ENCODE assay signal across 10 cellular contexts in the genomic region with DNA sequence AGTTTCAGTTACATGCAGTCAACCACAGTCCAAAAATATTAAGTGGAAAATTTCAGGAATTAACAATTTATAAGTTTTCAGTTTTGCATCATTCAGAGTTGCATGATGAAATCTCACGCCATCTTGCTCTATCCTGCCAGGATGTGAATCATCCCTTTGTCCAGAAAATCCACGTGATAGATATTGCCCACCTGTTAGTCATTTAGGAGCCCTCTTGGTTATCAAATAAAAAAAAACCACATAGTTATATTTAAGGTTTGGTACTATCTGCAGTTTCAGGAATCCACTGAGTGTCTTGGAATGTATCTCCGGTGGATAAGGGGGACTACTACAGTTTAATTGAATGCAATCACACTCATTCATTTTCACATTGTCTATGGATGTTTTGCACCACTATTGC.
A peak's percentile ranks its signal among the peaks of the same experiment; 100 is the strongest.
DNase-seq lines count a peak whose midpoint lies in the region; ATAC-seq and TF ChIP-seq lines count a peak whose summit lies in the region.
"Had no signal": no experiment of that assay in that cellular context is flagged by ENCODE, and none has a peak within 500 bp of the region (broad histone marks: within the 10 kb centered on the region; RNA-seq: fewer than 3 reads in every experiment).

No MANE protein-coding gene starts in this region.

- peaks cover 7% of the 10 kb centered on the region for H3K36me3 Mint-ChIP-seq in nephron progenitor cell (ENCODE audit: low read depth)

- no peak overlapping the region for H3K4me3 Mint-ChIP-seq in nephron progenitor cell

- H3K9me3 Mint-ChIP-seq in nephron progenitor cell = peaks cover 32% of the 10 kb centered on the region

- no peaks in the 10 kb centered on the region for H3K4me1 ChIP-seq in prostate gland (replicated peaks)

- H3K4me3 ChIP-seq in choroid plexus epithelial cell (ENCODE audit: low read depth, low read length) (no peak overlapping the region), prostate gland (no peak overlapping the region)
- H3K4me3 ChIP-seq: mucosa of descending colon had no signal

- no peak overlapping the region for H3K27ac ChIP-seq in prostate gland

- 48% methylated on average over 3 of the region's 3 CpGs for WGBS in prostate gland

- no peaks in the 10 kb centered on the region for H3K36me3 ChIP-seq in prostate gland

- H3K27me3 ChIP-seq in prostate gland (replicated peaks; ENCODE audit: insufficient read depth) = no peaks in the 10 kb centered on the region

- ATAC-seq in HG03196 (IDR thresholded peaks at IDR 0.05; ENCODE audit: unreplicated experiment) = no peak
- ATAC-seq: mucosa of descending colon had no signal

- H3K27ac Mint-ChIP-seq in nephron progenitor cell = no peak overlapping the region

- TF ChIP-seq CTCF in choroid plexus epithelial cell (conservative IDR thresholded peaks at IDR 0.05; ENCODE audit: low read depth, low read length) (no peak), nephron progenitor cell (IDR thresholded peaks at IDR 0.05) (no peak), prostate gland (IDR thresholded peaks at IDR 0.05) (no peak)

- no peaks in the 10 kb centered on the region for H3K4me1 Mint-ChIP-seq in nephron progenitor cell

- TF ChIP-seq POLR2A in prostate gland (IDR thresholded peaks at IDR 0.05) = no peak

- intact Hi-C loops in prostate gland (cut with DNase I) = no loop called here

- H3K27me3 Mint-ChIP-seq in nephron progenitor cell (ENCODE audit: low read depth, poor library complexity) = no peaks in the 10 kb centered on the region
- H3K27me3 Mint-ChIP-seq: brain had no signal

- H3K9me3 ChIP-seq in prostate gland = no peaks in the 10 kb centered on the region

- peak; percentile 77 for DNase-seq in EL
- DNase-seq in NCI-H226 = peak; percentile 90
- peak; percentile 73 for DNase-seq in choroid plexus epithelial cell (ENCODE audit: low read depth)
- peak; percentile 37 for DNase-seq in non-pigmented ciliary epithelial cell (ENCODE audit: low read depth)
- no peak for DNase-seq in nephron progenitor cell
- DNase-seq in prostate gland (ENCODE audit: low spot score) = no peak
- no peak for DNase-seq in activated naive CD4-positive, alpha-beta T cell treated with Interleukin-2 at 50 U/mL for 16 hours
- DNase-seq: mucosa of descending colon had no signal

Comparison
In these comparisons a context has a peak if more than half of its experiments do, and no peak if none do; other contexts are left out.
1. DNase-seq: peak in EL (single experiment), NCI-H226 (single experiment), choroid plexus epithelial cell (single experiment) and non-pigmented ciliary epithelial cell (single experiment); none in nephron progenitor cell (single experiment), prostate gland (single experiment) and activated naive CD4-positive, alpha-beta T cell treated with Interleukin-2 at 50 U/mL for 16 hours (single experiment).